8 cellular contexts compared by ENCODE assay signal in genomic region chrX:153946910-153947769, GRCh38. TPM values are rescaled to one million over a fixed set of nuclear protein-coding genes. Genes with fewer than 3 reads are reported as not detected.
DNase-seq lines count a peak whose midpoint lies in the region; ATAC-seq, FAIRE-seq and TF ChIP-seq lines count a peak whose summit lies in the region.

No MANE protein-coding gene starts in this region.

- RAD21 ChIA-PET in GM12878 (lab: Charles Lee; ENCODE audit: unreplicated experiment), result interaction anchor here (0.6 to 4.6 kb wide), 11 partner anchors 12 to 192 kb away, joined by 3 to 59 read pairs (median 3); partner anchors contain the start of genes ARHGAP4, NAA10 and TMEM187

- CTCF ChIA-PET in GM12878 (lab: Yijun Ruan, JAX), result interaction anchor here (0.6 to 8.7 kb wide), 33 partner anchors 13 to 191 kb away, joined by 3 to 172 read pairs (median 4); partner anchors contain the start of genes ARHGAP4, HCFC1, IDH3G and NAA10

- BruUV-seq in GM12878 (replicated peaks; lab: Mats Ljungman, UMichigan), result no TSS peak

- H2AFZ ChIP-seq in GM12878 (ENCODE audit: control insufficient read depth, low read depth, low read length), result no peak overlapping the region

- H4K20me1 ChIP-seq in GM12878 (ENCODE audit: control insufficient read depth, insufficient read depth), result no peaks in the 10 kb centered on the region

- TF ChIP-seq CTCF in GM12878 (IDR thresholded peaks at IDR 0.05 in 2 of 3, conservative IDR thresholded peaks at IDR 0.05 in 1 of 3; ENCODE audit: control insufficient read depth in 2 of 3, extremely low read depth in 1 of 3, insufficient read depth in 1 of 3, low read depth in 3 of 3, low read length in 3 of 3), result peak; percentile 95 to 97 (median 97); a peak in 5 of 6 replicates

- no peaks in the 10 kb centered on the region for H3K27me3 ChIP-seq in GM12878 (replicated peaks in 1 of 2; ENCODE audit: control insufficient read depth in 2 of 2, insufficient read depth in 2 of 2, low read length in 1 of 2)

- no peak overlapping the region for H3K4me3 ChIP-seq in GM12878

- POLR2A ChIA-PET in GM12878 (lab: Charles Lee), result interaction anchor here (0.6 to 1.0 kb wide), 2 partner anchors 20 to 61 kb away, joined by 4 read pairs; no protein-coding TSS in a partner anchor

- SMC1A ChIA-PET in GM12878 (lab: Charles Lee; ENCODE audit: uncharacterized antibody, unreplicated experiment), result interaction anchor here (0.6 to 6.5 kb wide), 9 partner anchors 14 to 193 kb away, joined by 3 to 61 read pairs (median 3); partner anchors contain the start of gene ARHGAP4

- no peak overlapping the region for H3K4me2 ChIP-seq in GM12878 (ENCODE audit: control insufficient read depth, insufficient read depth)

- DNase-seq in GM12892 (ENCODE audit: insufficient read length) (peak; percentile 93), NCI-H2107 (lab: John Stamatoyannopoulos, UW) (peak; percentile 56), GM12878 (ENCODE audit: low read depth, low spot score) (no peak), hypothalamus (lab: John Stamatoyannopoulos, UW) (peak in 32 of 51 donors; percentile 4 to 67 (median 30))
- peak; percentile 70 for DNase-seq in stimulated activated CD4-positive, alpha-beta T cell treated with anti-CD3 and anti-CD28 coated beads, Interleukin-12 subunit alpha, Interleukin-12 subunit beta, amount 100 ng/mL, for 4 hours

- H3K9me3 ChIP-seq in GM12878 (replicated peaks; ENCODE audit: control insufficient read depth, insufficient read depth, low read length), result no peaks in the 10 kb centered on the region

- 0 out of 2 replicates have a peak, but pooled peaks have one; percentile 22 for TF ChIP-seq POLR2A in GM12892 (IDR thresholded peaks at IDR 0.05; ENCODE audit: low read depth, low read length)
- TF ChIP-seq POLR2A in GM12878 (IDR thresholded peaks at IDR 0.05; ENCODE audit: low read depth, low read length), result peak; percentile 50

- H3K9ac ChIP-seq in GM12878 (ENCODE audit: control insufficient read depth, insufficient read depth, low read length), result no peak overlapping the region

- H3K27ac ChIP-seq in GM12878 (ENCODE audit: control insufficient read depth, insufficient read depth), result no peak overlapping the region

- intact Hi-C loops in GM12878 (cut with micrococcal nuclease; ENCODE audit: unreplicated experiment), result loop anchor here (1.0 to 5.0 kb wide), 3 partner anchors 23 to 990 kb away; partner anchors contain the start of gene PLXNB3

- no peaks in the 10 kb centered on the region for H3K4me1 ChIP-seq in GM12878 (ENCODE audit: control insufficient read depth, insufficient read depth, low read length)

- in situ Hi-C loops in GM12878 (cut with MboI), result no loop called here

- FAIRE-seq in GM12892 (lab: Jason Lieb, UNC) (peak; percentile 88), TTC549 (lab: Jason Lieb, UNC) (peak; percentile 84), GM12878 (lab: Jason Lieb, UNC) (peak; percentile 91)

- peak; percentile 62 for TF ChIP-seq RAD21 in GM12878 (IDR thresholded peaks at IDR 0.05; ENCODE audit: insufficient read depth, low read depth, low read length)

- WGBS in GM12878 (ENCODE audit: insufficient coverage, insufficient replicate concordance, low lambda C conversion rate, missing lambda C conversion rate), result 47% methylated on average over 23 of the region's 23 CpGs

- no peak for TF ChIP-seq EP300 in GM12878 (IDR thresholded peaks at IDR 0.05; ENCODE audit: borderline replicate concordance in 1 of 2, control insufficient read depth in 1 of 2, low read depth in 2 of 2, low read length in 2 of 2)

- no peaks in the 10 kb centered on the region for H3K79me2 ChIP-seq in GM12878 (ENCODE audit: control insufficient read depth, insufficient read depth, low read length)

- peaks cover 0 to 25% of the 10 kb centered on the region in 2 experiments; a peak in 3 of 4 replicates for H3K36me3 ChIP-seq in GM12878 (ENCODE audit: control insufficient read depth in 2 of 2, insufficient read depth in 2 of 2, low read length in 1 of 2)

- peak; percentile 57 for ATAC-seq in HG03045 (IDR thresholded peaks at IDR 0.05; ENCODE audit: unreplicated experiment)
- ATAC-seq in GM12878, result peak; percentile 95
- no peak for ATAC-seq in HG03521 (IDR thresholded peaks at IDR 0.05; ENCODE audit: unreplicated experiment)

RNA-seq across cellular contexts. Expression of gene RENBP, which starts 2.7 kb away (rescaled TPM):
- polyA plus RNA-seq in GM12892 (2012; ENCODE audit: missing spikeins), result 3.7 TPM
- 8.3 and 9.0 TPM in 2 replicates for total RNA-seq in GM12878 (2013; cell fraction: nucleolus; rRNA removed)
- 2.1 and 2.2 TPM in 2 replicates for total RNA-seq in GM12878 (2014; rRNA removed)
- total RNA-seq in GM12878 (2014; rRNA removed; fragmentation: Illumina TruSeq; extraction: Trizol), result 1.6 and 1.8 TPM in 2 replicates
- total RNA-seq in GM12878 (2021), result 4.9 and 6.8 TPM in 2 replicates
- 3.9 TPM for polyA plus RNA-seq in GM12878 (2011; ENCODE audit: low read depth)
- 1.1 and 1.6 TPM in 2 replicates for polyA plus RNA-seq in GM12878 (2011; rRNA removed)
- polyA plus RNA-seq in GM12878 (2011; cell fraction: cytosol; rRNA removed), result 2.1 and 2.3 TPM in 2 replicates
- 4.1 and 6.0 TPM in 2 replicates for polyA plus RNA-seq in GM12878 (2011; cell fraction: nucleus; rRNA removed)
- 7.1 and 8.3 TPM in 2 replicates for polyA plus RNA-seq in GM12878 (2012)
- polyA plus RNA-seq in GM12878 (2014; fragmentation: Illumina TruSeq; extraction: Trizol), result 0.19 and 1.3 TPM in 2 replicates
- not detected for polyA plus RNA-seq in GM12878 (2014; fragmentation: Nextera tagmentation; extraction: Ambion mirVana)
- polyA plus RNA-seq in GM12878 (2014; rRNA removed), result 4.0 and 4.5 TPM in 2 replicates
- under 1 TPM in 1 of 2 experiments, not detected in 1; 0.36 TPM for polyA plus RNA-seq in GM12878 (2016; fragmentation: Nextera tagmentation; extraction: Ambion mirVana)
- 0.44 and 2.3 TPM in 2 replicates for polyA minus RNA-seq in GM12878 (2011; rRNA and poly(A)+ RNA removed)
- 0.83 TPM in 1 of 2 replicates, not detected in the other for polyA minus RNA-seq in GM12878 (2011; cell fraction: cytosol; rRNA and poly(A)+ RNA removed)
- polyA minus RNA-seq in GM12878 (2011; cell fraction: nucleus; rRNA and poly(A)+ RNA removed), result 0.96 and 2.1 TPM in 2 replicates

RNA-seq across cellular contexts. Expression of gene NAA10, which starts 12.3 kb away (rescaled TPM):
- polyA plus RNA-seq in GM12892 (2012; ENCODE audit: missing spikeins), result 76.2 TPM
- total RNA-seq in GM12878 (2013; cell fraction: nucleolus; rRNA removed), result 17.5 and 20.3 TPM in 2 replicates
- 82.6 and 100 TPM in 2 replicates for total RNA-seq in GM12878 (2014; rRNA removed)
- total RNA-seq in GM12878 (2014; rRNA removed; fragmentation: Illumina TruSeq; extraction: Trizol), result 59.6 and 69.5 TPM in 2 replicates
- total RNA-seq in GM12878 (2021), result 113 and 123 TPM in 2 replicates
- 40.6 TPM for polyA plus RNA-seq in GM12878 (2011; ENCODE audit: low read depth)
- polyA plus RNA-seq in GM12878 (2011; rRNA removed), result 25.4 and 45.1 TPM in 2 replicates
- polyA plus RNA-seq in GM12878 (2011; cell fraction: cytosol; rRNA removed), result 77.8 and 104 TPM in 2 replicates
- 54.2 and 67.6 TPM in 2 replicates for polyA plus RNA-seq in GM12878 (2011; cell fraction: nucleus; rRNA removed)
- polyA plus RNA-seq in GM12878 (2012), result 64.3 and 68.0 TPM in 2 replicates
- polyA plus RNA-seq in GM12878 (2014; fragmentation: Illumina TruSeq; extraction: Trizol), result 88.7 and 97.7 TPM in 2 replicates
- polyA plus RNA-seq in GM12878 (2014; fragmentation: Nextera tagmentation; extraction: Ambion mirVana), result 10 to 100 TPM in 1 of 2 experiments, 1 to 10 TPM in 1; 7.9 to 26.6 TPM
- polyA plus RNA-seq in GM12878 (2014; rRNA removed), result 158 TPM in 2 replicates
- 100 to 1,000 TPM; 209 to 212 TPM for polyA plus RNA-seq in GM12878 (2016; fragmentation: Nextera tagmentation; extraction: Ambion mirVana)
- 31.8 and 50.4 TPM in 2 replicates for polyA minus RNA-seq in GM12878 (2011; rRNA and poly(A)+ RNA removed)
- polyA minus RNA-seq in GM12878 (2011; cell fraction: cytosol; rRNA and poly(A)+ RNA removed), result 17.2 and 25.0 TPM in 2 replicates
- 13.3 and 24.4 TPM in 2 replicates for polyA minus RNA-seq in GM12878 (2011; cell fraction: nucleus; rRNA and poly(A)+ RNA removed)

RNA-seq across cellular contexts. Expression of gene ARHGAP4, which starts 21.1 kb away (rescaled TPM):
- 23.2 TPM for polyA plus RNA-seq in GM12892 (2012; ENCODE audit: missing spikeins)
- total RNA-seq in GM12878 (2013; cell fraction: nucleolus; rRNA removed), result 91.6 and 99.6 TPM in 2 replicates
- 77.1 and 92.8 TPM in 2 replicates for total RNA-seq in GM12878 (2014; rRNA removed)
- total RNA-seq in GM12878 (2014; rRNA removed; fragmentation: Illumina TruSeq; extraction: Trizol), result 19.0 and 19.5 TPM in 2 replicates
- total RNA-seq in GM12878 (2021), result 112 and 120 TPM in 2 replicates
- 15.0 TPM for polyA plus RNA-seq in GM12878 (2011; ENCODE audit: low read depth)
- polyA plus RNA-seq in GM12878 (2011; rRNA removed), result 8.5 and 22.0 TPM in 2 replicates
- polyA plus RNA-seq in GM12878 (2011; cell fraction: cytosol; rRNA removed), result 33.8 and 45.0 TPM in 2 replicates
- 299 and 365 TPM in 2 replicates for polyA plus RNA-seq in GM12878 (2011; cell fraction: nucleus; rRNA removed)
- 51.0 and 62.3 TPM in 2 replicates for polyA plus RNA-seq in GM12878 (2012)
- 2.2 and 14.6 TPM in 2 replicates for polyA plus RNA-seq in GM12878 (2014; fragmentation: Illumina TruSeq; extraction: Trizol)
- polyA plus RNA-seq in GM12878 (2014; fragmentation: Nextera tagmentation; extraction: Ambion mirVana), result 1 to 10 TPM in 1 of 2 experiments, under 1 TPM in 1; 0.71 to 6.0 TPM
- 102 and 116 TPM in 2 replicates for polyA plus RNA-seq in GM12878 (2014; rRNA removed)
- 10 to 100 TPM; 66.6 to 81.6 TPM for polyA plus RNA-seq in GM12878 (2016; fragmentation: Nextera tagmentation; extraction: Ambion mirVana)
- polyA minus RNA-seq in GM12878 (2011; rRNA and poly(A)+ RNA removed), result 9.7 and 37.3 TPM in 2 replicates
- 23.3 and 31.5 TPM in 2 replicates for polyA minus RNA-seq in GM12878 (2011; cell fraction: cytosol; rRNA and poly(A)+ RNA removed)
- 47.1 and 68.5 TPM in 2 replicates for polyA minus RNA-seq in GM12878 (2011; cell fraction: nucleus; rRNA and poly(A)+ RNA removed)

RNA-seq across cellular contexts. Expression of gene HCFC1, which starts 24.5 kb away (rescaled TPM):
- polyA plus RNA-seq in GM12892 (2012; ENCODE audit: missing spikeins), result 13.3 TPM
- 24.5 and 28.7 TPM in 2 replicates for total RNA-seq in GM12878 (2013; cell fraction: nucleolus; rRNA removed)
- total RNA-seq in GM12878 (2014; rRNA removed), result 18.8 and 25.5 TPM in 2 replicates
- 8.8 and 10.6 TPM in 2 replicates for total RNA-seq in GM12878 (2014; rRNA removed; fragmentation: Illumina TruSeq; extraction: Trizol)
- total RNA-seq in GM12878 (2021), result 86.1 and 92.7 TPM in 2 replicates
- 14.7 TPM for polyA plus RNA-seq in GM12878 (2011; ENCODE audit: low read depth)
- polyA plus RNA-seq in GM12878 (2011; rRNA removed), result 2.3 and 4.1 TPM in 2 replicates
- 11.0 and 15.4 TPM in 2 replicates for polyA plus RNA-seq in GM12878 (2011; cell fraction: cytosol; rRNA removed)
- 29.9 and 55.9 TPM in 2 replicates for polyA plus RNA-seq in GM12878 (2011; cell fraction: nucleus; rRNA removed)
- 25.7 and 35.7 TPM in 2 replicates for polyA plus RNA-seq in GM12878 (2012)
- polyA plus RNA-seq in GM12878 (2014; fragmentation: Illumina TruSeq; extraction: Trizol), result 7.4 and 21.5 TPM in 2 replicates
- 1 to 10 TPM; 3.9 to 7.6 TPM for polyA plus RNA-seq in GM12878 (2014; fragmentation: Nextera tagmentation; extraction: Ambion mirVana)
- 32.0 and 45.1 TPM in 2 replicates for polyA plus RNA-seq in GM12878 (2014; rRNA removed)
- 10 to 100 TPM; 39.3 to 39.8 TPM for polyA plus RNA-seq in GM12878 (2016; fragmentation: Nextera tagmentation; extraction: Ambion mirVana)
- polyA minus RNA-seq in GM12878 (2011; rRNA and poly(A)+ RNA removed), result 4.8 and 11.2 TPM in 2 replicates
- polyA minus RNA-seq in GM12878 (2011; cell fraction: cytosol; rRNA and poly(A)+ RNA removed), result 28.6 and 29.6 TPM in 2 replicates
- polyA minus RNA-seq in GM12878 (2011; cell fraction: nucleus; rRNA and poly(A)+ RNA removed), result 9.9 and 19.6 TPM in 2 replicates

RNA-seq across cellular contexts. Expression of gene TMEM187, which starts 25.4 kb away (rescaled TPM):
- polyA plus RNA-seq in GM12892 (2012; ENCODE audit: missing spikeins), result 2.2 TPM
- total RNA-seq in GM12878 (2013; cell fraction: nucleolus; rRNA removed), result 2.9 and 4.2 TPM in 2 replicates
- total RNA-seq in GM12878 (2014; rRNA removed) (5.0 and 8.5 TPM in 2 replicates), GM12878 (2014; rRNA removed; fragmentation: Illumina TruSeq; extraction: Trizol) (1.6 and 1.7 TPM in 2 replicates), GM12878 (2021) (6.1 and 6.3 TPM in 2 replicates)
- polyA plus RNA-seq in GM12878 (2011; ENCODE audit: low read depth), result 1.3 TPM
- polyA plus RNA-seq in GM12878 (2011; rRNA removed) (3.0 and 4.2 TPM in 2 replicates), GM12878 (2014; fragmentation: Illumina TruSeq; extraction: Trizol) (0.36 and 0.88 TPM in 2 replicates), GM12878 (2014; fragmentation: Nextera tagmentation; extraction: Ambion mirVana) (under 1 TPM; 0.45 to 0.99 TPM), GM12878 (2014; rRNA removed) (5.6 and 7.0 TPM in 2 replicates), GM12878 (2016; fragmentation: Nextera tagmentation; extraction: Ambion mirVana) (1 to 10 TPM; 4.0 to 4.8 TPM)
- polyA plus RNA-seq in GM12878 (2011; cell fraction: cytosol; rRNA removed), result 9.1 and 11.2 TPM in 2 replicates
- 4.7 and 5.0 TPM in 2 replicates for polyA plus RNA-seq in GM12878 (2011; cell fraction: nucleus; rRNA removed)
- polyA plus RNA-seq in GM12878 (2012), result 5.0 and 5.4 TPM in 2 replicates
- 3.2 and 6.9 TPM in 2 replicates for polyA minus RNA-seq in GM12878 (2011; rRNA and poly(A)+ RNA removed)
- polyA minus RNA-seq in GM12878 (2011; cell fraction: cytosol; rRNA and poly(A)+ RNA removed), result 0.94 and 2.7 TPM in 2 replicates
- 3.0 and 3.4 TPM in 2 replicates for polyA minus RNA-seq in GM12878 (2011; cell fraction: nucleus; rRNA and poly(A)+ RNA removed)
